In genomic region chr22:19717691-19718254, GRCh38 we compare ENCODE assay signal across 8 cellular contexts. TPM values are rescaled to one million over a fixed set of nuclear protein-coding genes. Genes with fewer than 3 reads are reported as not detected.
DNase-seq lines count a peak whose midpoint lies in the region; ATAC-seq and TF ChIP-seq lines count a peak whose summit lies in the region.

No MANE protein-coding gene starts in this region.

- intact Hi-C loops in activated CD4-positive, alpha-beta T cell treated with anti-CD3 and anti-CD28 coated beads for 36 hours (cut with DNase I, micrococcal nuclease) = loop anchor here (1.0 to 5.0 kb wide), 6 partner anchors 38 to 573 kb away; partner anchors contain the start of genes CDC45 (in 1 of the 2), CLTCL1 (in 1 of the 2), ESS2 (in 1 of the 2) and UFD1 (in 1 of the 2)

- H3K4me3 ChIP-seq in AG04450 (ENCODE audit: low read depth, low read length) = peak overlapping the region; percentile 66

- peak; percentile 7 for DNase-seq in AG04450 (ENCODE audit: low read depth, low spot score)
- DNase-seq in GM19238 (ENCODE audit: insufficient read length, low spot score) = peak; percentile 93
- peak; percentile 15 for DNase-seq in NCI-H1092 treated with DMSO at 0.1 percent for 48 hours (lab: John Stamatoyannopoulos, UW)
- peak; percentile 87 for DNase-seq in activated CD4-positive, alpha-beta T cell treated with anti-CD3 and anti-CD28 coated beads for 36 hours
- DNase-seq in chondrocyte (ENCODE audit: low spot score) = no peak
- peak; percentile 76 for DNase-seq in stimulated activated CD4-positive, alpha-beta T cell treated with anti-CD3 and anti-CD28 coated beads, Interleukin-1b, Interleukin-23, amount 100 ng/mL, for 4 hours (ENCODE audit: low read depth in 2 of 2)

- H3K9me3 Mint-ChIP-seq in activated CD4-positive, alpha-beta T cell treated with anti-CD3 and anti-CD28 coated beads for 36 hours (ENCODE audit: low read depth) = no peaks in the 10 kb centered on the region
- H3K9me3 Mint-ChIP-seq in chondrocyte (ENCODE audit: low read depth) = no peaks in the 10 kb centered on the region

- H3K36me3 Mint-ChIP-seq in activated CD4-positive, alpha-beta T cell treated with anti-CD3 and anti-CD28 coated beads for 36 hours (ENCODE audit: low read depth) = no peaks in the 10 kb centered on the region
- H3K36me3 Mint-ChIP-seq in chondrocyte (ENCODE audit: low read depth) = peaks cover 23% of the 10 kb centered on the region

- H3K27me3 ChIP-seq in AG04450 (ENCODE audit: control insufficient read depth, insufficient read depth, low read length) (peaks cover 4% of the 10 kb centered on the region), layer of hippocampus (ENCODE audit: control insufficient read depth, insufficient read depth, low read length) (no peaks in the 10 kb centered on the region)

- H3K27ac Mint-ChIP-seq in activated CD4-positive, alpha-beta T cell treated with anti-CD3 and anti-CD28 coated beads for 36 hours = no peak overlapping the region
- H3K27ac Mint-ChIP-seq in chondrocyte (ENCODE audit: unreplicated experiment) = peak overlapping the region; percentile 54

- POLR2A ChIA-PET in AG04450 (lab: Yijun Ruan, JAX) = no interaction called here
- POLR2A ChIA-PET in activated CD4-positive, alpha-beta T cell treated with anti-CD3 and anti-CD28 coated beads for 36 hours (lab: Charles Lee) = no interaction called here

- H3K9me3 ChIP-seq in AG04450 (ENCODE audit: control insufficient read depth, insufficient read depth, low read length) = peaks cover 12% of the 10 kb centered on the region; the same call in 1 of the 2 replicates

- H3K4me1 Mint-ChIP-seq in activated CD4-positive, alpha-beta T cell treated with anti-CD3 and anti-CD28 coated beads for 36 hours = peaks cover 11% of the 10 kb centered on the region
- peaks cover 55% of the 10 kb centered on the region for H3K4me1 Mint-ChIP-seq in chondrocyte (ENCODE audit: low read depth)

- TF ChIP-seq CTCF in AG04450 (IDR thresholded peaks at IDR 0.05; ENCODE audit: low read depth, low read length) (peak; percentile 69), chondrocyte (IDR thresholded peaks at IDR 0.05) (peak; percentile 97)

- H3K27ac ChIP-seq in AG04450 (ENCODE audit: low read depth, low read length) = no peak overlapping the region
- peak overlapping the region; percentile 73 for H3K27ac ChIP-seq in layer of hippocampus (ENCODE audit: low read depth, low read length)

- ATAC-seq in activated CD4-positive, alpha-beta T cell treated with anti-CD3 and anti-CD28 coated beads for 36 hours = peak; percentile 92
- ATAC-seq in GM19463 (IDR thresholded peaks at IDR 0.05; ENCODE audit: unreplicated experiment) = no peak

- CTCF ChIA-PET in AG04450 (lab: Charles Lee) = no interaction called here
- CTCF ChIA-PET in activated CD4-positive, alpha-beta T cell treated with anti-CD3 and anti-CD28 coated beads for 36 hours (lab: Charles Lee) = interaction anchor here (1.5 kb wide), 1 partner anchor 12 kb away, joined by 4 read pairs; no protein-coding TSS in a partner anchor

- H3K4me3 Mint-ChIP-seq in activated CD4-positive, alpha-beta T cell treated with anti-CD3 and anti-CD28 coated beads for 36 hours = peak overlapping the region; percentile 63
- peak overlapping the region; percentile 64 for H3K4me3 Mint-ChIP-seq in chondrocyte (ENCODE audit: unreplicated experiment)

- peaks cover 29% of the 10 kb centered on the region for H3K27me3 Mint-ChIP-seq in activated CD4-positive, alpha-beta T cell treated with anti-CD3 and anti-CD28 coated beads for 36 hours
- no peaks in the 10 kb centered on the region for H3K27me3 Mint-ChIP-seq in chondrocyte (ENCODE audit: low read depth)

RNA-seq across cellular contexts. Expression of gene SEPTIN5, which starts 3.5 kb away (rescaled TPM):
- polyA plus RNA-seq in AG04450 (2011; rRNA removed) = 13.1 and 15.5 TPM in 2 replicates
- polyA minus RNA-seq in AG04450 (2011; rRNA and poly(A)+ RNA removed) = 24.2 and 28.9 TPM in 2 replicates
- total RNA-seq in activated CD4-positive, alpha-beta T cell treated with anti-CD3 and anti-CD28 coated beads for 36 hours = 1 to 10 TPM in 1 of 2 experiments, under 1 TPM in 1; 0.94 to 1.5 TPM
- total RNA-seq in chondrocyte = 113 to 214 TPM (median 197 TPM) in 3 replicates

RNA-seq across cellular contexts. Expression of gene GP1BB, which starts 5.6 kb away (rescaled TPM):
- 0.20 and 0.60 TPM in 2 replicates for polyA plus RNA-seq in AG04450 (2011; rRNA removed)
- 0.28 TPM in 1 of 2 replicates, not detected in the other for polyA minus RNA-seq in AG04450 (2011; rRNA and poly(A)+ RNA removed)
- not detected for total RNA-seq in activated CD4-positive, alpha-beta T cell treated with anti-CD3 and anti-CD28 coated beads for 36 hours
- 36.4 to 63.4 TPM (median 56.0 TPM) in 3 replicates for total RNA-seq in chondrocyte

RNA-seq across cellular contexts. Expression of gene TBX1, which starts 42.8 kb away (rescaled TPM):
- not detected in 2 replicates for polyA plus RNA-seq in AG04450 (2011; rRNA removed)
- polyA minus RNA-seq in AG04450 (2011; rRNA and poly(A)+ RNA removed) = not detected in 2 replicates
- not detected for total RNA-seq in activated CD4-positive, alpha-beta T cell treated with anti-CD3 and anti-CD28 coated beads for 36 hours
- 0.28 to 20.8 TPM in 2 of 3 replicates, not detected in the other for total RNA-seq in chondrocyte

Comparison
In these comparisons a context has a peak if more than half of its experiments do, and no peak if none do; other contexts are left out.
1. RNA of gene SEPTIN5, which starts 3.5 kb away (total RNA-seq): 113 to 214 TPM in chondrocyte; 0.94 to 1.5 TPM in activated CD4-positive, alpha-beta T cell treated with anti-CD3 and anti-CD28 coated beads for 36 hours; every median in the first group is over 10 times any median in the second.
2. RNA of gene GP1BB, which starts 5.6 kb away (total RNA-seq): 36.4 to 63.4 TPM in chondrocyte; not detected in activated CD4-positive, alpha-beta T cell treated with anti-CD3 and anti-CD28 coated beads for 36 hours; every median in the first group is over 10 times any median in the second.